ENCODE assay signal across 1 cellular context in genomic region chr17:16459850-16460550, GRCh38.
TF ChIP-seq lines count a peak whose summit lies in the region.

No MANE protein-coding gene starts in this region.

TF ChIP-seq in GM23338, 12 proteins besides CTCF, POLR2A, EP300 and RAD21 (continued from another document):
- no peak for TF ChIP-seq ZNF462 (CRISPR knock-in tag; IDR thresholded peaks at IDR 0.05)
- no peak for TF ChIP-seq JUNB (IDR thresholded peaks at IDR 0.05; ENCODE audit: unreplicated experiment)
- no peak for TF ChIP-seq ZNF114 (CRISPR knock-in tag; IDR thresholded peaks at IDR 0.05)
